In the genomic region with DNA sequence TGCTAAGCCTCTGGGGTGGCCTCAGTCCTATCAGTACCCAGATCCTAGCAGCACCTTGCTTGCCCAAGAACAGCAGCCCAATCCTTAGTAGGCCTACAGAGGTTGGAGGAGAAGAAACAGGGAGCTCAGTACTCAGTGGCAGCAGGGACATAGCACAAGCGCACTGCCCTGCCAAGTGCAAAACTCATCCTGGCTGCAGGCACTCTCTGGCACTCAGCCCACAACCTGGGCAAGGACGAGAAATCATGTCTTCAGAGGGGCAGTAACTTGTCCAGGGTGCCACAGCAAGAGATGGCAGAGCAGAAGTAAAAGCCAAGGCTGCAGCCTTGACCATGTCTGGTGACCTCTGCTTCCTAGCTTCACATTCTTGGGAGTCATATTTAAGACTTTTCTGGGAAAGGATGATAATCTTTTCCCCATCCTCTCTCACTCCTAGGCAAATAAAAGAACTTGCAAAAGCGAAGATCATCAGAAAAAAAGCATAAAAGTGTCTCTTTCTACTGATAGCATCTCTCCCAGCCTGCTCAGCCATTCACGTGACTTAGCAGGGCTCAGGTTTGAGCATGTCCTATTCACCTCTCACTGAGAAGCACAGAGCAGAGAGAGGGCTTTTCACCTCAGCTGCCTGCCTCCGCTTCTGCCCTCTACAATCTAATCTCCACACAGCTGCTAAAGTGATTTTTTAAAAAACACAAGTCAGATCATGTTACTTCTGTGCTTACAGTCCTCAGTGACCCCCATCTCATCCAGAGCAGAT, we compare ENCODE assay signal across 20 cellular contexts. TPM values are rescaled to one million over a fixed set of nuclear protein-coding genes. Genes with fewer than 3 reads are reported as not detected.
DNase-seq lines count a peak whose midpoint lies in the region; ATAC-seq and TF ChIP-seq lines count a peak whose summit lies in the region.
"Had no signal": no experiment of that assay in that cellular context is flagged by ENCODE, and none has a peak within 500 bp of the region (broad histone marks: within the 10 kb centered on the region; RNA-seq: fewer than 3 reads in every experiment).

No MANE protein-coding gene starts in this region.

- no peak for TF ChIP-seq EP300 in tibial nerve (IDR thresholded peaks at IDR 0.05)

- DNase-seq in mammary epithelial cell (peak; percentile 15), breast epithelium (ENCODE audit: low spot score in 2 of 2) (no peak), NCI-H2171 (lab: John Stamatoyannopoulos, UW) (peak; percentile 2), fibroblast of villous mesenchyme (ENCODE audit: low read depth) (peak; percentile 41), ureter (ENCODE audit: low spot score) (peak; percentile 46), tibial nerve (ENCODE audit: low spot score in 2 of 2) (no peak)
- DNase-seq: C1 segment of cervical spinal cord; CD8-positive, alpha-beta memory T cell; DMS79; NCI-H146; NCI-H2081; NCI-H2227 treated with DMSO at 0.1 percent for 48 hours; NCI-H510A treated with DMSO at 0.1 percent for 48 hours; NCI-H774; PC-9 had no signal

- intact Hi-C loops in mammary epithelial cell (cut with micrococcal nuclease): loop anchor here (10.0 kb wide), 1 partner anchor 109 kb away; no protein-coding TSS in a partner anchor
- intact Hi-C loops in breast epithelium (cut with DNase I; ENCODE audit: low total_unique reads): no loop called here

- no peak overlapping the region for H3K4me2 ChIP-seq in mammary epithelial cell (ENCODE audit: insufficient read depth, low read depth, low read length)
- H3K4me2 ChIP-seq: KMS-11, PC-9 had no signal

- H2AFZ ChIP-seq in mammary epithelial cell (ENCODE audit: low read depth, low read length): no peak overlapping the region
- H2AFZ ChIP-seq: PC-9 had no signal

- WGBS in mammary epithelial cell (ENCODE audit: low coverage, missing lambda C conversion rate): 27% methylated on average over 4 of the region's 5 CpGs
- 56 to 65% methylated on average over 4 to 5 of the region's 5 CpGs for WGBS in tibial nerve, 2 donors

- no peak overlapping the region for H3K9ac ChIP-seq in mammary epithelial cell (ENCODE audit: insufficient read depth, low read length)
- H3K9ac ChIP-seq: KMS-11 had no signal

- in situ Hi-C loops in mammary epithelial cell (cut with MboI; ENCODE audit: low sequenced_read_pairs in 2 of 2): no loop called here

- H3K9me3 ChIP-seq in mammary epithelial cell (replicated peaks; ENCODE audit: insufficient read depth, low read length) (peaks cover 3% of the 10 kb centered on the region), breast epithelium (no peaks in the 10 kb centered on the region), tibial nerve (no peaks in the 10 kb centered on the region)
- H3K9me3 ChIP-seq: SJCRH30 had no signal

- TF ChIP-seq POLR2A in breast epithelium (IDR thresholded peaks at IDR 0.05) (no peak), tibial nerve (IDR thresholded peaks at IDR 0.05) (no peak)

- TF ChIP-seq CTCF in mammary epithelial cell (conservative IDR thresholded peaks at IDR 0.05 in 1 of 2, IDR thresholded peaks at IDR 0.05 in 1 of 2; ENCODE audit: extremely low read depth in 1 of 2, insufficient read depth in 1 of 2, low read depth in 1 of 2, low read length in 2 of 2): no peak
- no peak for TF ChIP-seq CTCF in breast epithelium (IDR thresholded peaks at IDR 0.05)
- no peak for TF ChIP-seq CTCF in fibroblast of villous mesenchyme (IDR thresholded peaks at IDR 0.05; ENCODE audit: insufficient read depth, low read depth, low read length)
- no peak for TF ChIP-seq CTCF in tibial nerve (IDR thresholded peaks at IDR 0.05)

- H3K27ac ChIP-seq in mammary epithelial cell (ENCODE audit: insufficient read depth, low read depth, low read length) (no peak overlapping the region), breast epithelium (no peak overlapping the region), tibial nerve (no peak overlapping the region)
- H3K27ac ChIP-seq: KMS-11, PC-9, SJCRH30 had no signal

- dilution Hi-C loops in mammary epithelial cell (cut with HindIII; ENCODE audit: low sequenced_read_pairs): no loop called here

- no TSS peak for BruUV-seq in mammary epithelial cell (replicated peaks; lab: Mats Ljungman, UMichigan)

- H3K4me1 ChIP-seq in mammary epithelial cell (ENCODE audit: insufficient read depth, low read length) (peaks cover 17% of the 10 kb centered on the region), breast epithelium (no peaks in the 10 kb centered on the region), tibial nerve (no peaks in the 10 kb centered on the region)

- H4K20me1 ChIP-seq in mammary epithelial cell (ENCODE audit: insufficient read depth, low read length): no peaks in the 10 kb centered on the region

- H3K36me3 ChIP-seq in mammary epithelial cell (ENCODE audit: insufficient read depth, low read length) (no peaks in the 10 kb centered on the region), breast epithelium (no peaks in the 10 kb centered on the region), tibial nerve (no peaks in the 10 kb centered on the region)
- H3K36me3 ChIP-seq: SJCRH30 had no signal

- CTCF ChIA-PET in mammary epithelial cell (lab: Charles Lee; ENCODE audit: low non-redundant PET): no interaction called here

- ATAC-seq in HG03108 (IDR thresholded peaks at IDR 0.05; ENCODE audit: unreplicated experiment): no peak

- H3K27me3 ChIP-seq in mammary epithelial cell (ENCODE audit: insufficient read depth, low read length) (no peaks in the 10 kb centered on the region), breast epithelium (no peaks in the 10 kb centered on the region), tibial nerve (no peaks in the 10 kb centered on the region)
- H3K27me3 ChIP-seq: SJCRH30 had no signal

- H3K4me3 ChIP-seq in mammary epithelial cell (replicated peaks in 1 of 3; ENCODE audit: insufficient read depth in 1 of 3, low read depth in 2 of 3, low read length in 3 of 3) (no peak overlapping the region), breast epithelium (no peak overlapping the region), fibroblast of villous mesenchyme (ENCODE audit: low read depth, low read length) (no peak overlapping the region), tibial nerve (no peak overlapping the region)
- H3K4me3 ChIP-seq: PC-9, SJCRH30 had no signal

- no peaks in the 10 kb centered on the region for H3K79me2 ChIP-seq in mammary epithelial cell (ENCODE audit: insufficient read depth, low read length)

RNA-seq across cellular contexts. Expression of gene MAGEA4, which starts 37.2 kb away (rescaled TPM):
- total RNA-seq in mammary epithelial cell (not detected), breast epithelium (not detected), fibroblast of villous mesenchyme (not detected in 2 replicates), ureter (not detected), tibial nerve (not detected)
- polyA plus RNA-seq in mammary epithelial cell: not detected
- polyA minus RNA-seq in mammary epithelial cell: not detected
- total RNA-seq: CD8-positive, alpha-beta memory T cell; H4; MCF 10A; PC-9; SJCRH30 had no signal
- polyA plus RNA-seq: CD8-positive, alpha-beta memory T cell had no signal

Comparison
In these comparisons a context has a peak if more than half of its experiments do, and no peak if none do; other contexts are left out.
1. DNase-seq: peak in mammary epithelial cell (single experiment), NCI-H2171 (single experiment), fibroblast of villous mesenchyme (single experiment) and ureter (single experiment); none in breast epithelium (0 of 2) and tibial nerve (0 of 2).